Comparison of ENCODE assay signal across 14 cellular contexts in genomic region chr7:11077816-11078215, GRCh38.
"Had no signal": no experiment of that assay in that cellular context is flagged by ENCODE, and none has a peak within 500 bp of the region (broad histone marks: within the 10 kb centered on the region; RNA-seq: fewer than 3 reads in every experiment).

No MANE protein-coding gene starts in this region.

- H3K27ac Mint-ChIP-seq: activated naive CD4-positive, alpha-beta T cell treated with anti-CD3 and anti-CD28 coated beads for 36 hours; activated T-helper 17 cell treated with anti-CD3 and anti-CD28 coated beads, Interleukin-2, amount 50 U/mL, for 72 hours; memory B cell; natural killer cell had no signal

- H3K4me3 Mint-ChIP-seq: activated naive CD4-positive, alpha-beta T cell treated with anti-CD3 and anti-CD28 coated beads for 36 hours; activated T-helper 17 cell treated with anti-CD3 and anti-CD28 coated beads, Interleukin-2, amount 50 U/mL, for 72 hours; memory B cell; natural killer cell had no signal

- ATAC-seq: activated CD4-positive, CD25-positive, alpha-beta regulatory T cell treated with anti-CD3 and anti-CD28 coated beads, Interleukin-2, amount 50 U/mL, for 24 hours; activated T-helper 17 cell treated with anti-CD3 and anti-CD28 coated beads, Interleukin-2, amount 50 U/mL, for 72 hours; left ventricle myocardium superior; mucosa of descending colon; natural killer cell; stimulated activated naive CD8-positive, alpha-beta T cell treated with anti-CD3 and anti-CD28 coated beads, Interleukin-15, Interleukin-2, amounts not matched to agents 100 U/mL and 50 U/mL, for 24 hours had no signal

- DNase-seq: activated CD4-positive, alpha-beta T cell treated with anti-CD3 and anti-CD28 coated beads, Interleukin-2, amount 50 U/mL, for 1 hour; activated naive CD4-positive, alpha-beta T cell treated with anti-CD3 and anti-CD28 coated beads for 36 hours; cortex of kidney; effector CD4-positive, alpha-beta T cell; hippocampal formation; left ventricle myocardium superior; mucosa of descending colon; natural killer cell; stimulated activated CD4-positive, alpha-beta T cell treated with anti-CD3 and anti-CD28 coated beads, Interleukin-4, amount 100 ng/mL, for 24 hours; stimulated activated naive CD8-positive, alpha-beta T cell treated with anti-CD3 and anti-CD28 coated beads, Interleukin-15, Interleukin-2, amounts not matched to agents 100 U/mL and 50 U/mL, for 24 hours; transverse colon had no signal

- H3K9me3 Mint-ChIP-seq: activated naive CD4-positive, alpha-beta T cell treated with anti-CD3 and anti-CD28 coated beads for 36 hours; activated T-helper 17 cell treated with anti-CD3 and anti-CD28 coated beads, Interleukin-2, amount 50 U/mL, for 72 hours; natural killer cell had no signal

- H3K36me3 Mint-ChIP-seq: natural killer cell had no signal

- H3K27me3 Mint-ChIP-seq: activated T-helper 17 cell treated with anti-CD3 and anti-CD28 coated beads, Interleukin-2, amount 50 U/mL, for 72 hours; memory B cell had no signal

- H3K4me1 Mint-ChIP-seq: activated T-helper 17 cell treated with anti-CD3 and anti-CD28 coated beads, Interleukin-2, amount 50 U/mL, for 72 hours; memory B cell had no signal
